ENCODE assay signal across 8 cellular contexts in genomic region chr5:157464518-157465171, GRCh38. TPM values are rescaled to one million over a fixed set of nuclear protein-coding genes. Genes with fewer than 3 reads are reported as not detected.
DNase-seq lines count a peak whose midpoint lies in the region; TF ChIP-seq lines count a peak whose summit lies in the region.

No MANE protein-coding gene starts in this region.

- peaks cover 4% of the 10 kb centered on the region for H3K27me3 ChIP-seq in kidney epithelial cell (ENCODE audit: control insufficient read depth, insufficient read depth, low read length)

- H3K9me3 ChIP-seq in HEK293 (ENCODE audit: control insufficient read depth, insufficient read depth, low read depth, low read length): no peaks in the 10 kb centered on the region

- H3K9me3 Mint-ChIP-seq in activated naive CD4-positive, alpha-beta T cell treated with anti-CD3 and anti-CD28 coated beads for 36 hours: no peaks in the 10 kb centered on the region
- H3K9me3 Mint-ChIP-seq in nephron progenitor cell: no peaks in the 10 kb centered on the region

- in situ Hi-C loops in GM13977 (cut with MboI; ENCODE audit: low pct_unique_long_range_greater_than_20kb, low sequenced_read_pairs, unreplicated experiment): no loop called here

- POLR2A ChIA-PET in HEK293 (lab: Yijun Ruan, JAX): no interaction called here

- peaks cover 23% of the 10 kb centered on the region for H3K36me3 Mint-ChIP-seq in activated naive CD4-positive, alpha-beta T cell treated with anti-CD3 and anti-CD28 coated beads for 36 hours (ENCODE audit: low read depth)
- no peaks in the 10 kb centered on the region for H3K36me3 Mint-ChIP-seq in nephron progenitor cell (ENCODE audit: low read depth)

- H3K4me3 Mint-ChIP-seq in activated naive CD4-positive, alpha-beta T cell treated with anti-CD3 and anti-CD28 coated beads for 36 hours: peak overlapping the region; percentile 28
- H3K4me3 Mint-ChIP-seq in nephron progenitor cell: no peak overlapping the region

- H3K4me3 ChIP-seq in HEK293 (ENCODE audit: low read depth, low read length) (no peak overlapping the region), kidney epithelial cell (ENCODE audit: low read depth, low read length) (no peak overlapping the region)

- TF ChIP-seq CTCF in GM13977 (IDR thresholded peaks at IDR 0.05; ENCODE audit: extremely low read depth, insufficient read depth, missing control alignments) (no peak), HEK293 (tag by site-specific recombination; IDR thresholded peaks at IDR 0.05) (no peak), kidney epithelial cell (IDR thresholded peaks at IDR 0.05; ENCODE audit: insufficient read depth, low read length, poor library complexity, severe bottlenecking) (no peak), nephron progenitor cell (IDR thresholded peaks at IDR 0.05) (no peak)

- CTCF ChIA-PET in HEK293 (lab: Yijun Ruan, JAX): interaction anchor here (1.0 kb wide), 1 partner anchor 32 kb away, joined by 6 read pairs; no protein-coding TSS in a partner anchor
- CTCF ChIA-PET in activated naive CD4-positive, alpha-beta T cell treated with anti-CD3 and anti-CD28 coated beads for 36 hours (lab: Charles Lee): interaction anchor here (0.6 to 1.7 kb wide), 6 partner anchors 9 to 298 kb away, joined by 3 to 4 read pairs (median 3); partner anchors contain the start of gene LSM11

- peaks cover 36% of the 10 kb centered on the region for H3K4me1 Mint-ChIP-seq in activated naive CD4-positive, alpha-beta T cell treated with anti-CD3 and anti-CD28 coated beads for 36 hours (ENCODE audit: low read depth)
- peaks cover 15% of the 10 kb centered on the region for H3K4me1 Mint-ChIP-seq in nephron progenitor cell

- intact Hi-C loops in activated naive CD4-positive, alpha-beta T cell treated with anti-CD3 and anti-CD28 coated beads for 36 hours (cut with micrococcal nuclease): loop anchor here (1.0 to 10.0 kb wide), 18 partner anchors 64 to 1993 kb away; partner anchors contain the start of genes HAVCR2, LSM11 and MED7

- no peak overlapping the region for H3K27ac ChIP-seq in HEK293 (ENCODE audit: extremely low read depth, low read depth, low read length)

- H3K4me1 ChIP-seq in HEK293 (ENCODE audit: control insufficient read depth, insufficient read depth, low read length): no peaks in the 10 kb centered on the region; the same call in 1 of the 2 replicates

- peaks cover 16% of the 10 kb centered on the region for H3K27me3 Mint-ChIP-seq in activated naive CD4-positive, alpha-beta T cell treated with anti-CD3 and anti-CD28 coated beads for 36 hours (ENCODE audit: low read depth)
- peaks cover 36% of the 10 kb centered on the region for H3K27me3 Mint-ChIP-seq in nephron progenitor cell (ENCODE audit: low read depth, poor library complexity)

- H3K36me3 ChIP-seq in HEK293 (ENCODE audit: control insufficient read depth in 2 of 2, insufficient read depth in 1 of 2, low read length in 2 of 2): no peaks in the 10 kb centered on the region
- no peaks in the 10 kb centered on the region for H3K36me3 ChIP-seq in kidney epithelial cell (ENCODE audit: control insufficient read depth, insufficient read depth, low read length)

- peak overlapping the region; percentile 89 for H3K27ac Mint-ChIP-seq in activated naive CD4-positive, alpha-beta T cell treated with anti-CD3 and anti-CD28 coated beads for 36 hours
- H3K27ac Mint-ChIP-seq in nephron progenitor cell: no peak overlapping the region

- peak; percentile 60 for DNase-seq in GM13977 (ENCODE audit: low spot score)
- peak; percentile 83 for DNase-seq in NCI-H226
- peak; percentile 92 for DNase-seq in activated naive CD4-positive, alpha-beta T cell treated with anti-CD3 and anti-CD28 coated beads for 36 hours
- peak; percentile 77 for DNase-seq in kidney epithelial cell (ENCODE audit: low read depth)
- DNase-seq in stimulated activated CD8-positive, alpha-beta memory T cell treated with anti-CD3 and anti-CD28 coated beads, Interleukin-7, amount 100 ng/mL, for 4 hours (ENCODE audit: low read depth in 2 of 2): peak; percentile 31 to 36
- DNase-seq in nephron progenitor cell: no peak
- DNase-seq in D341Med (ENCODE audit: low spot score): no peak

TF ChIP-seq in HEK293, 187 proteins besides CTCF, POLR2A, EP300 and RAD21 (continues in another document):
- no peak for TF ChIP-seq ZNF280D (tag by site-specific recombination; IDR thresholded peaks at IDR 0.05)
- no peak for TF ChIP-seq ZNF670 (tag by site-specific recombination; IDR thresholded peaks at IDR 0.05; ENCODE audit: low read depth)
- no peak for TF ChIP-seq ZNF561 (tag by site-specific recombination; IDR thresholded peaks at IDR 0.05; ENCODE audit: borderline replicate concordance)
- no peak for TF ChIP-seq ZNF433 (tag by site-specific recombination; IDR thresholded peaks at IDR 0.05; ENCODE audit: low read depth)
- no peak for TF ChIP-seq ZIC2 (tag by site-specific recombination; IDR thresholded peaks at IDR 0.05)
- TF ChIP-seq IKZF3 (tag by site-specific recombination; IDR thresholded peaks at IDR 0.05): no peak
- no peak for TF ChIP-seq ZNF311 (tag by site-specific recombination; IDR thresholded peaks at IDR 0.05; ENCODE audit: borderline replicate concordance)
- TF ChIP-seq ZNF37A (tag by site-specific recombination; IDR thresholded peaks at IDR 0.05): no peak
- TF ChIP-seq GLI4 (tag by site-specific recombination; IDR thresholded peaks at IDR 0.05): no peak
- TF ChIP-seq, protein P1, sequence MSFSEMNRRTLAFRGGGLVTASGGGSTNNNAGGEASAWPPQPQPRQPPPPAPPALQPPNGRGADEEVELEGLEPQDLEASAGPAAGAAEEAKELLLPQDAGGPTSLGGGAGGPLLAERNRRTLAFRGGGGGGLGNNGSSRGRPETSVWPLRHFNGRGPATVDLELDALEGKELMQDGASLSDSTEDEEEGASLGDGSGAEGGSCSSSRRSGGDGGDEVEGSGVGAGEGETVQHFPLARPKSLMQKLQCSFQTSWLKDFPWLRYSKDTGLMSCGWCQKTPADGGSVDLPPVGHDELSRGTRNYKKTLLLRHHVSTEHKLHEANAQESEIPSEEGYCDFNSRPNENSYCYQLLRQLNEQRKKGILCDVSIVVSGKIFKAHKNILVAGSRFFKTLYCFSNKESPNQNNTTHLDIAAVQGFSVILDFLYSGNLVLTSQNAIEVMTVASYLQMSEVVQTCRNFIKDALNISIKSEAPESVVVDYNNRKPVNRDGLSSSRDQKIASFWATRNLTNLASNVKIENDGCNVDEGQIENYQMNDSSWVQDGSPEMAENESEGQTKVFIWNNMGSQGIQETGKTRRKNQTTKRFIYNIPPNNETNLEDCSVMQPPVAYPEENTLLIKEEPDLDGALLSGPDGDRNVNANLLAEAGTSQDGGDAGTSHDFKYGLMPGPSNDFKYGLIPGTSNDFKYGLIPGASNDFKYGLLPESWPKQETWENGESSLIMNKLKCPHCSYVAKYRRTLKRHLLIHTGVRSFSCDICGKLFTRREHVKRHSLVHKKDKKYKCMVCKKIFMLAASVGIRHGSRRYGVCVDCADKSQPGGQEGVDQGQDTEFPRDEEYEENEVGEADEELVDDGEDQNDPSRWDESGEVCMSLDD (tag by site-specific recombination; IDR thresholded peaks at IDR 0.05): no peak
- no peak for TF ChIP-seq ZNF266 (tag by site-specific recombination; IDR thresholded peaks at IDR 0.05; ENCODE audit: low read depth)
- TF ChIP-seq, protein P2, sequence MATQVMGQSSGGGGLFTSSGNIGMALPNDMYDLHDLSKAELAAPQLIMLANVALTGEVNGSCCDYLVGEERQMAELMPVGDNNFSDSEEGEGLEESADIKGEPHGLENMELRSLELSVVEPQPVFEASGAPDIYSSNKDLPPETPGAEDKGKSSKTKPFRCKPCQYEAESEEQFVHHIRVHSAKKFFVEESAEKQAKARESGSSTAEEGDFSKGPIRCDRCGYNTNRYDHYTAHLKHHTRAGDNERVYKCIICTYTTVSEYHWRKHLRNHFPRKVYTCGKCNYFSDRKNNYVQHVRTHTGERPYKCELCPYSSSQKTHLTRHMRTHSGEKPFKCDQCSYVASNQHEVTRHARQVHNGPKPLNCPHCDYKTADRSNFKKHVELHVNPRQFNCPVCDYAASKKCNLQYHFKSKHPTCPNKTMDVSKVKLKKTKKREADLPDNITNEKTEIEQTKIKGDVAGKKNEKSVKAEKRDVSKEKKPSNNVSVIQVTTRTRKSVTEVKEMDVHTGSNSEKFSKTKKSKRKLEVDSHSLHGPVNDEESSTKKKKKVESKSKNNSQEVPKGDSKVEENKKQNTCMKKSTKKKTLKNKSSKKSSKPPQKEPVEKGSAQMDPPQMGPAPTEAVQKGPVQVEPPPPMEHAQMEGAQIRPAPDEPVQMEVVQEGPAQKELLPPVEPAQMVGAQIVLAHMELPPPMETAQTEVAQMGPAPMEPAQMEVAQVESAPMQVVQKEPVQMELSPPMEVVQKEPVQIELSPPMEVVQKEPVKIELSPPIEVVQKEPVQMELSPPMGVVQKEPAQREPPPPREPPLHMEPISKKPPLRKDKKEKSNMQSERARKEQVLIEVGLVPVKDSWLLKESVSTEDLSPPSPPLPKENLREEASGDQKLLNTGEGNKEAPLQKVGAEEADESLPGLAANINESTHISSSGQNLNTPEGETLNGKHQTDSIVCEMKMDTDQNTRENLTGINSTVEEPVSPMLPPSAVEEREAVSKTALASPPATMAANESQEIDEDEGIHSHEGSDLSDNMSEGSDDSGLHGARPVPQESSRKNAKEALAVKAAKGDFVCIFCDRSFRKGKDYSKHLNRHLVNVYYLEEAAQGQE (tag by site-specific recombination; IDR thresholded peaks at IDR 0.05): no peak

RNA-seq across cellular contexts. Expression of gene NIPAL4, which starts 4.6 kb away (rescaled TPM):
- total RNA-seq in activated naive CD4-positive, alpha-beta T cell treated with anti-CD3 and anti-CD28 coated beads for 36 hours: 10 to 100 TPM; 10.1 TPM
- 22.7 and 30.5 TPM in 2 replicates for total RNA-seq in kidney epithelial cell

Comparison
In these comparisons a context has a peak if more than half of its experiments do, and no peak if none do; other contexts are left out.
1. DNase-seq: peak in GM13977 (single experiment), NCI-H226 (single experiment), activated naive CD4-positive, alpha-beta T cell treated with anti-CD3 and anti-CD28 coated beads for 36 hours (single experiment), kidney epithelial cell (single experiment) and stimulated activated CD8-positive, alpha-beta memory T cell treated with anti-CD3 and anti-CD28 coated beads, Interleukin-7, amount 100 ng/mL, for 4 hours (2 of 2); none in nephron progenitor cell (single experiment) and D341Med (single experiment).